ENCODE assay signal across 32 cellular contexts in genomic region chr9:133673260-133673658, GRCh38. TPM values are rescaled to one million over a fixed set of nuclear protein-coding genes. Genes with fewer than 3 reads are reported as not detected.
DNase-seq lines count a peak whose midpoint lies in the region; ATAC-seq and TF ChIP-seq lines count a peak whose summit lies in the region.
"Had no signal": no experiment of that assay in that cellular context is flagged by ENCODE, and none has a peak within 500 bp of the region (broad histone marks: within the 10 kb centered on the region; RNA-seq: fewer than 3 reads in every experiment).

No MANE protein-coding gene starts in this region.

- H3K36me3 ChIP-seq in HEK293 (ENCODE audit: control insufficient read depth in 2 of 2, insufficient read depth in 1 of 2, low read length in 2 of 2), result no peaks in the 10 kb centered on the region
- no peaks in the 10 kb centered on the region for H3K36me3 ChIP-seq in tibial artery
- H3K36me3 ChIP-seq: HAP-1, left lung, prostate gland had no signal

- no peak overlapping the region for H3K27ac ChIP-seq in CD4-positive, alpha-beta T cell (ENCODE audit: low read depth, low read length)
- H3K27ac ChIP-seq in HEK293 (ENCODE audit: extremely low read depth, low read depth, low read length) (no peak overlapping the region), tibial artery (no peak overlapping the region)
- H3K27ac ChIP-seq: body of pancreas, left lung, prostate gland, SK-N-MC had no signal

- no peak for DNase-seq in CD4-positive, alpha-beta T cell
- DNase-seq in fibroblast of villous mesenchyme (ENCODE audit: low read depth) (peak; percentile 55), neural crest cell (ENCODE audit: low read depth, low spot score) (no peak), tibial artery (no peak), GDM1 (lab: John Stamatoyannopoulos, UW) (no peak)
- DNase-seq: activated B cell treated with CpG ODN at 0.5 μM for 24 hours; activated naive CD4-positive, alpha-beta T cell treated with Interleukin-2 at 50 U/mL for 16 hours; activated T-cell treated with anti-CD3 and anti-CD28 coated beads, Interleukin-2, amount 50 U/mL, for 48 hours; body of pancreas; C1 segment of cervical spinal cord; effector CD8-positive, alpha-beta T cell; immature natural killer cell; IMR-90; mesendoderm; NCI-H1436; NCI-H2081 treated with DMSO at 0.1 percent for 48 hours; NCI-H524; nucleus accumbens; OCI-M1; T-helper 1 cell had no signal

- H3K27me3 Mint-ChIP-seq in CD4-positive, alpha-beta T cell, result no peaks in the 10 kb centered on the region
- no peaks in the 10 kb centered on the region for H3K27me3 Mint-ChIP-seq in neural crest cell (ENCODE audit: low read depth)
- H3K27me3 Mint-ChIP-seq: type B pancreatic cell had no signal

- H3K4me1 ChIP-seq in HEK293 (ENCODE audit: control insufficient read depth, insufficient read depth, low read length) (no peaks in the 10 kb centered on the region), tibial artery (no peaks in the 10 kb centered on the region)
- H3K4me1 ChIP-seq: body of pancreas, HAP-1, left lung, prostate gland had no signal

- peak overlapping the region; percentile 76 for H3K27ac Mint-ChIP-seq in CD4-positive, alpha-beta T cell
- peak overlapping the region; percentile 86 for H3K27ac Mint-ChIP-seq in neural crest cell (ENCODE audit: unreplicated experiment)
- H3K27ac Mint-ChIP-seq: activated B cell treated with CpG ODN at 0.5 μM for 24 hours; immature natural killer cell; stimulated activated effector memory CD8-positive, alpha-beta T cell treated with anti-CD3 and anti-CD28 coated beads, Interleukin-12 subunit alpha, Interleukin-12 subunit beta, amount 100 ng/mL, for 72 hours; type B pancreatic cell had no signal

- no peaks in the 10 kb centered on the region for H3K9me3 ChIP-seq in CD4-positive, alpha-beta T cell (ENCODE audit: control insufficient read depth, low read length)
- H3K9me3 ChIP-seq in HEK293 (ENCODE audit: control insufficient read depth, insufficient read depth, low read depth, low read length) (no peaks in the 10 kb centered on the region), tibial artery (no peaks in the 10 kb centered on the region)
- H3K9me3 ChIP-seq: body of pancreas, HAP-1, left lung, prostate gland had no signal

- ATAC-seq in CD4-positive, alpha-beta T cell (ENCODE audit: poor library complexity), result no peak
- ATAC-seq in HG03039 (IDR thresholded peaks at IDR 0.05; ENCODE audit: unreplicated experiment), result no peak
- ATAC-seq: body of pancreas; left lung; stimulated activated effector memory CD8-positive, alpha-beta T cell treated with anti-CD3 and anti-CD28 coated beads, Interleukin-12 subunit alpha, Interleukin-12 subunit beta, amount 100 ng/mL, for 72 hours had no signal

- H3K9me3 Mint-ChIP-seq in CD4-positive, alpha-beta T cell, result no peaks in the 10 kb centered on the region
- H3K9me3 Mint-ChIP-seq in neural crest cell, result no peaks in the 10 kb centered on the region
- H3K9me3 Mint-ChIP-seq: activated B cell treated with CpG ODN at 0.5 μM for 24 hours; stimulated activated effector memory CD8-positive, alpha-beta T cell treated with anti-CD3 and anti-CD28 coated beads, Interleukin-12 subunit alpha, Interleukin-12 subunit beta, amount 100 ng/mL, for 72 hours; type B pancreatic cell had no signal

- intact Hi-C loops in CD4-positive, alpha-beta T cell (cut with DNase I, micrococcal nuclease), result no loop called here
- intact Hi-C loops in tibial artery (cut with DNase I; ENCODE audit: low total_unique reads), result no loop called here

- H3K4me3 ChIP-seq in HEK293 (ENCODE audit: low read depth, low read length) (no peak overlapping the region), fibroblast of villous mesenchyme (ENCODE audit: low read depth, low read length) (no peak overlapping the region), tibial artery (no peak overlapping the region)
- H3K4me3 ChIP-seq: body of pancreas, HAP-1, left lung, prostate gland, SK-N-MC had no signal

- POLR2A ChIA-PET in CD4-positive, alpha-beta T cell (lab: Charles Lee), result interaction anchor here (0.8 to 1.8 kb wide), 3 partner anchors 10 to 28 kb away, joined by 3 to 6 read pairs (median 3); no protein-coding TSS in a partner anchor
- POLR2A ChIA-PET in HEK293 (lab: Yijun Ruan, JAX), result no interaction called here

- H3K27me3 ChIP-seq in CD4-positive, alpha-beta T cell (ENCODE audit: control insufficient read depth, insufficient read depth, low read length), result no peaks in the 10 kb centered on the region
- peaks cover 0 to 43% of the 10 kb centered on the region in 2 donors for H3K27me3 ChIP-seq in tibial artery
- H3K27me3 ChIP-seq: body of pancreas, left lung had no signal

- TF ChIP-seq CTCF in CD4-positive, alpha-beta T cell (IDR thresholded peaks at IDR 0.05), result no peak
- TF ChIP-seq CTCF in HEK293 (tag by site-specific recombination; IDR thresholded peaks at IDR 0.05) (no peak), fibroblast of villous mesenchyme (IDR thresholded peaks at IDR 0.05; ENCODE audit: insufficient read depth, low read depth, low read length) (no peak), neural crest cell (conservative IDR thresholded peaks at IDR 0.05) (no peak), tibial artery (IDR thresholded peaks at IDR 0.05) (no peak)

- CTCF ChIA-PET in CD4-positive, alpha-beta T cell (lab: Charles Lee), result no interaction called here
- CTCF ChIA-PET in HEK293 (lab: Yijun Ruan, JAX), result interaction anchor here (0.5 to 2.4 kb wide), 4 partner anchors 9 to 215 kb away, joined by 3 to 10 read pairs (median 3); no protein-coding TSS in a partner anchor

- peaks cover 39% of the 10 kb centered on the region for H3K4me1 Mint-ChIP-seq in CD4-positive, alpha-beta T cell (ENCODE audit: low read depth)
- peaks cover 9% of the 10 kb centered on the region for H3K4me1 Mint-ChIP-seq in neural crest cell
- H3K4me1 Mint-ChIP-seq: activated B cell treated with CpG ODN at 0.5 μM for 24 hours, immature natural killer cell had no signal

- H3K4me3 Mint-ChIP-seq in CD4-positive, alpha-beta T cell, result no peak overlapping the region
- no peak overlapping the region for H3K4me3 Mint-ChIP-seq in neural crest cell
- H3K4me3 Mint-ChIP-seq: activated B cell treated with CpG ODN at 0.5 μM for 24 hours; immature natural killer cell; stimulated activated effector memory CD8-positive, alpha-beta T cell treated with anti-CD3 and anti-CD28 coated beads, Interleukin-12 subunit alpha, Interleukin-12 subunit beta, amount 100 ng/mL, for 72 hours; type B pancreatic cell had no signal

- peaks cover 9% of the 10 kb centered on the region for H3K36me3 Mint-ChIP-seq in CD4-positive, alpha-beta T cell (ENCODE audit: low read depth)
- H3K36me3 Mint-ChIP-seq in neural crest cell (ENCODE audit: low read depth), result no peaks in the 10 kb centered on the region
- H3K36me3 Mint-ChIP-seq: immature natural killer cell; stimulated activated effector memory CD8-positive, alpha-beta T cell treated with anti-CD3 and anti-CD28 coated beads, Interleukin-12 subunit alpha, Interleukin-12 subunit beta, amount 100 ng/mL, for 72 hours; type B pancreatic cell had no signal

TF ChIP-seq in HEK293, 187 proteins besides CTCF, POLR2A, EP300 and RAD21:
- TF ChIP-seq ZIC2 (tag by site-specific recombination; IDR thresholded peaks at IDR 0.05) (peak; percentile 75), ZNF600 (tag by site-specific recombination; IDR thresholded peaks at IDR 0.05) (no peak)
TF ChIP-seq in HEK293: peak in this region for 1.

RNA-seq across cellular contexts. Expression of gene DBH, which starts 37.1 kb away (rescaled TPM):
- 1 to 10 TPM; 1.7 to 1.8 TPM for total RNA-seq in CD4-positive, alpha-beta T cell
- total RNA-seq in fibroblast of villous mesenchyme (not detected in 2 replicates), neural crest cell (0.59 and 0.75 TPM in 2 replicates)
- total RNA-seq: activated B cell treated with CpG ODN at 0.5 μM for 24 hours, body of pancreas, G401, glomerular endothelial cell, IMR-90, LHCN-M2, prostate gland, subcutaneous adipose tissue had no signal
